ENCODE assay signal across 1 cellular context in the genomic region with DNA sequence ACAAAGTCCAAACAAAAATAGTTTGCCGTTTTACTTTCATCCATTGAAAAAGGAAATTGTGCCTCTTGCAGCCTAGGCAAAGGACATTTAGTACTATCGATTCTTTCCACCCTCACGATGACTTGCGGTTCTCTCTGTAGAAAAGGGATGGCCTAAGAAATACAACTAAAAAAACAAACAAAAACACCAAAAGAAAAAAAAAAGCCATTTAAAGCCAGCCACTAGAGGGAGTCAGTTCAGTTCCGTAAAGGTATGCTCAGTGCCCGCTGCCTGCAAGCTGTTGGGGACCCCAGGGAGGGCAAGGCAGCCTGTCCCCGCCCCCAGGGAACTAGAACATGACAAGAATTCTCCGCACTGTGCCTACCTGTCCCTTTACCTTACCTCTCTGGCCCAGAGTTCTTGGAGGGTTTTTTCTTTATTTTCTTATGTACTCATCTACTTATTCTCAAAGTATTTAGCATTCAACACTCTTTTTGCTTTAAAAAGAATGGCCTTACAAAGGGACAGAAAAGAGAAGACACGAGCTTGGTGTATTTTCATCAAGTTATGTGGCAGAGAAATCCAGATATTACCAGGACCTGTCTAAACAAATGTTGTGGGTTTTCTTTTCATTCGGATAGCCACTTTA.
TF ChIP-seq lines count a peak whose summit lies in the region.

No MANE protein-coding gene starts in this region.

TF ChIP-seq in K562, 482 proteins besides CTCF, POLR2A, EP300 and RAD21 (continued from another document):
- TF ChIP-seq CREB1 (IDR thresholded peaks at IDR 0.05) = no peak
- TF ChIP-seq CREB1 (CRISPR knock-in tag; IDR thresholded peaks at IDR 0.05) = no peak
- TF ChIP-seq BMI1 (IDR thresholded peaks at IDR 0.05; ENCODE audit: low read length) = 0 out of 2 replicates have a peak, but pooled peaks have one; percentile 25
- no peak for TF ChIP-seq ZBTB11 (CRISPR knock-in tag; IDR thresholded peaks at IDR 0.05)
- TF ChIP-seq DPF2 (IDR thresholded peaks at IDR 0.05) = 0 out of 2 replicates have a peak, but pooled peaks have one; percentile 14
- no peak for TF ChIP-seq FOXM1 (IDR thresholded peaks at IDR 0.05; ENCODE audit: low read depth)
- no peak for TF ChIP-seq FOXM1 (CRISPR knock-in tag; IDR thresholded peaks at IDR 0.05; ENCODE audit: low read depth)
